ENCODE assay signal across 2 cellular contexts in the genomic region with DNA sequence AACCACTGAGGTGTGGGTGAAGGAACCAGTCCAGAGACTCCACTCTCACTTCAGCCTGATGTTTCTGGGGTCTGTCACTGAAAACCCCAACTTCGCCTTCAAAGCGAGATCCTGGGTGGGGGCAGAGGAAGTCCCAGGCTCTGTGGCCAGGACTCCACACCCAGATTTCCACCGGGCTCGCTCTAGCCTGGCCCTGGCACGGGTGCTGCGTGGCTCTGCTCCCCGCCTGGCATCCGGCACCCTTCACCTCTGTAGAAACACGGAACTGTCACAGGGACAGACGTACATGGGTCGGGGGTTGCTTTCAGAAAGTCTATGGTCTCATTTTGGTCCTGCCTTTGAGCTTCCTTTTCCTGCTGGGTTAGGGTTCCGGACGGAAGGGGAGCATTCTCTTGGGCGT.
TF ChIP-seq lines count a peak whose summit lies in the region.

No MANE protein-coding gene starts in this region.

TF ChIP-seq in liver, 16 proteins besides CTCF, POLR2A, EP300 and RAD21:
- TF ChIP-seq, protein P1, sequence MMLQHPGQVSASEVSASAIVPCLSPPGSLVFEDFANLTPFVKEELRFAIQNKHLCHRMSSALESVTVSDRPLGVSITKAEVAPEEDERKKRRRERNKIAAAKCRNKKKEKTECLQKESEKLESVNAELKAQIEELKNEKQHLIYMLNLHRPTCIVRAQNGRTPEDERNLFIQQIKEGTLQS (IDR thresholded peaks at IDR 0.05): no peak

TF ChIP-seq in HepG2, 621 proteins besides CTCF, POLR2A, EP300 and RAD21:
- TF ChIP-seq ZNF10 (CRISPR knock-in tag; IDR thresholded peaks at IDR 0.05; ENCODE audit: borderline replicate concordance, low read depth) (no peak), MTA3 (CRISPR knock-in tag; IDR thresholded peaks at IDR 0.05) (no peak), CHD2 (IDR thresholded peaks at IDR 0.05; ENCODE audit: low read depth, low read length) (no peak), ZNF101 (CRISPR knock-in tag; IDR thresholded peaks at IDR 0.05; ENCODE audit: borderline replicate concordance, low read depth) (no peak), RARA (CRISPR knock-in tag; IDR thresholded peaks at IDR 0.05) (no peak), ZFP37 (CRISPR knock-in tag; IDR thresholded peaks at IDR 0.05; ENCODE audit: borderline replicate concordance) (no peak), ZNF552 (CRISPR knock-in tag; IDR thresholded peaks at IDR 0.05; ENCODE audit: borderline replicate concordance) (no peak), ZNF260 (CRISPR knock-in tag; IDR thresholded peaks at IDR 0.05; ENCODE audit: borderline replicate concordance, low read depth) (no peak), KLF16 (CRISPR knock-in tag; IDR thresholded peaks at IDR 0.05) (no peak), ATF1 (CRISPR knock-in tag; IDR thresholded peaks at IDR 0.05) (no peak), ZNF644 (CRISPR knock-in tag; IDR thresholded peaks at IDR 0.05; ENCODE audit: low read depth) (no peak), ARNTL (CRISPR knock-in tag; IDR thresholded peaks at IDR 0.05) (no peak), HNF4G (IDR thresholded peaks at IDR 0.05; ENCODE audit: borderline replicate concordance, low read depth, low read length) (no peak), HNF4G (CRISPR knock-in tag; IDR thresholded peaks at IDR 0.05; ENCODE audit: borderline replicate concordance, low read depth) (no peak), ZZZ3 (CRISPR knock-in tag; IDR thresholded peaks at IDR 0.05; ENCODE audit: borderline replicate concordance) (no peak), ZNF296 (CRISPR knock-in tag; conservative IDR thresholded peaks at IDR 0.05) (no peak), ZFP36 (IDR thresholded peaks at IDR 0.05; ENCODE audit: borderline replicate concordance, low read depth, low read length, partially characterized antibody) (no peak), RORA (CRISPR knock-in tag; IDR thresholded peaks at IDR 0.05) (no peak)
- TF ChIP-seq, protein P2, sequence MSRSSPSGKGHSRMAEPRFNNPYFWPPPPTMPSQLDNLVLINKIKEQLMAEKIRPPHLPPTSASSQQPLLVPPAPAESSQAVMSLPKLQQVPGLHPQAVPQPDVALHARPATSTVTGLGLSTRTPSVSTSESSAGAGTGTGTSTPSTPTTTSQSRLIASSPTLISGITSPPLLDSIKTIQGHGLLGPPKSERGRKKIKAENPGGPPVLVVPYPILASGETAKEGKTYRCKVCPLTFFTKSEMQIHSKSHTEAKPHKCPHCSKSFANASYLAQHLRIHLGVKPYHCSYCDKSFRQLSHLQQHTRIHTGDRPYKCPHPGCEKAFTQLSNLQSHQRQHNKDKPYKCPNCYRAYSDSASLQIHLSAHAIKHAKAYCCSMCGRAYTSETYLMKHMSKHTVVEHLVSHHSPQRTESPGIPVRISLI (CRISPR knock-in tag; IDR thresholded peaks at IDR 0.05; ENCODE audit: borderline replicate concordance): no peak
- TF ChIP-seq, protein P3, sequence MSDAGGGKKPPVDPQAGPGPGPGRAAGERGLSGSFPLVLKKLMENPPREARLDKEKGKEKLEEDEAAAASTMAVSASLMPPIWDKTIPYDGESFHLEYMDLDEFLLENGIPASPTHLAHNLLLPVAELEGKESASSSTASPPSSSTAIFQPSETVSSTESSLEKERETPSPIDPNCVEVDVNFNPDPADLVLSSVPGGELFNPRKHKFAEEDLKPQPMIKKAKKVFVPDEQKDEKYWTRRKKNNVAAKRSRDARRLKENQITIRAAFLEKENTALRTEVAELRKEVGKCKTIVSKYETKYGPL (CRISPR knock-in tag; IDR thresholded peaks at IDR 0.05): no peak
- TF ChIP-seq, protein P4, sequence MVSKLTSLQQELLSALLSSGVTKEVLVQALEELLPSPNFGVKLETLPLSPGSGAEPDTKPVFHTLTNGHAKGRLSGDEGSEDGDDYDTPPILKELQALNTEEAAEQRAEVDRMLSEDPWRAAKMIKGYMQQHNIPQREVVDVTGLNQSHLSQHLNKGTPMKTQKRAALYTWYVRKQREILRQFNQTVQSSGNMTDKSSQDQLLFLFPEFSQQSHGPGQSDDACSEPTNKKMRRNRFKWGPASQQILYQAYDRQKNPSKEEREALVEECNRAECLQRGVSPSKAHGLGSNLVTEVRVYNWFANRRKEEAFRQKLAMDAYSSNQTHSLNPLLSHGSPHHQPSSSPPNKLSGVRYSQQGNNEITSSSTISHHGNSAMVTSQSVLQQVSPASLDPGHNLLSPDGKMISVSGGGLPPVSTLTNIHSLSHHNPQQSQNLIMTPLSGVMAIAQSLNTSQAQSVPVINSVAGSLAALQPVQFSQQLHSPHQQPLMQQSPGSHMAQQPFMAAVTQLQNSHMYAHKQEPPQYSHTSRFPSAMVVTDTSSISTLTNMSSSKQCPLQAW (CRISPR knock-in tag; IDR thresholded peaks at IDR 0.05): no peak
